ENCODE assay signal across 1 cellular context in the genomic region with DNA sequence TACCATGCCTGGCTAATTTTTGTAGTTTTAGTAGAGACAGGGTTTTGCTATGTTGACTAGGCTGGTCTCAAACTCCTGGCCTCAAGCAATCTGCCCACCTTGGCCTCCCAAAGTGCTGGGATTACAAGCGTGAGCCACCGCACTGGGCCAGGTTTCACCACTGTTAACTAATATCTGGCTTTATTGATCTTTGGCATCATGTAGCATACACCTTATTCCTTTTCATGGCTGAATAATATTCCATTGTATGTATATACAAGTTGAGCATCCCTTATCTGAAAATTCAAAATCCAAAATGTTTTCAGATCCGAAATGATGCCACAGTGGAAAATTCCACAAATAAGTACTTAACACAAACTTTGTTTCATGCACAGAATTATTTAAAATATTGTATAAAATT. TPM values are rescaled to one million over a fixed set of nuclear protein-coding genes. Genes with fewer than 3 reads are reported as not detected.
"Had no signal": no experiment of that assay in that cellular context is flagged by ENCODE, and none has a peak within 500 bp of the region (broad histone marks: within the 10 kb centered on the region; RNA-seq: fewer than 3 reads in every experiment).

No MANE protein-coding gene starts in this region.

RNA-seq across cellular contexts. Expression of a gene that starts 46.0 kb away (rescaled TPM):
- total RNA-seq: glomerular endothelial cell had no signal
